9 cellular contexts compared by ENCODE assay signal in the genomic region with DNA sequence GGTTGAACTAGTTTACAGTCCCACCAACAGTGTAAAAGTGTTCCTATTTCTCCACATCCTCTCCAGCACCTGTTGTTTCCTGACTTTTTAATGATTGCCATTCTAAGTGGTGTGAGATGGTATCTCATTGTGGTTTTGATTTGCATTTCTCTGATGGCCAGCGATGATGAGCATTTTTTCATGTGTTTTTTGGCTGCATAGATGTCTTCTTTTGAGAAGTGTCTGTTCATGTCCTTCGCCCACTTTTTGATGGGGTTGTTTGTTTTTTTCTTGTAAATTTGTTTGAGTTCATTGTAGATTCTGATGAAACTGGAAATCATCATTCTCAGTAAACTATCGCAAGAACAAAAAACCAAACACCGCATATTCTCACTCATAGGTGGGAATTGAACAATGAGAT. TPM values are rescaled to one million over a fixed set of nuclear protein-coding genes. Genes with fewer than 3 reads are reported as not detected.
"Had no signal": no experiment of that assay in that cellular context is flagged by ENCODE, and none has a peak within 500 bp of the region (broad histone marks: within the 10 kb centered on the region; RNA-seq: fewer than 3 reads in every experiment).

No MANE protein-coding gene starts in this region.

RNA-seq across cellular contexts. Expression of gene TAL2, which starts 41.4 kb away (rescaled TPM):
- total RNA-seq: OCI-LY7, PC-3, PC-9, Peyer's patch, Right ventricle myocardium inferior, RPMI7951, SJCRH30, SJSA1, SK-MEL-5 had no signal
